ENCODE assay signal across 21 cellular contexts in genomic region chr1:22972760-22973159, GRCh38. TPM values are rescaled to one million over a fixed set of nuclear protein-coding genes. Genes with fewer than 3 reads are reported as not detected.
DNase-seq lines count a peak whose midpoint lies in the region; ATAC-seq and TF ChIP-seq lines count a peak whose summit lies in the region.
"Had no signal": no experiment of that assay in that cellular context is flagged by ENCODE, and none has a peak within 500 bp of the region (broad histone marks: within the 10 kb centered on the region; RNA-seq: fewer than 3 reads in every experiment).

Gene LACTBL1 (minus strand): TSS chr1:22972866. CDS start chr1:22972316, 550 bp downstream.

- no peaks in the 10 kb centered on the region for H3K36me3 Mint-ChIP-seq in neural progenitor cell
- H3K36me3 Mint-ChIP-seq: CD14-positive monocyte had no signal

- H3K27ac Mint-ChIP-seq in neural progenitor cell = no peak within 1 kb of the TSS
- H3K27ac Mint-ChIP-seq: B cell had no signal

- H3K9me3 Mint-ChIP-seq in neural progenitor cell = no peaks in the 10 kb centered on the region

- no peak within 1 kb of the TSS for H3K9ac ChIP-seq in neural progenitor cell

- H3K27me3 ChIP-seq in WERI-Rb-1 (ENCODE audit: insufficient read depth, low read depth, severe bottlenecking) (no peaks in the 10 kb centered on the region), neural progenitor cell (peaks cover 23% of the 10 kb centered on the region)

- H3K27me3 Mint-ChIP-seq in neural progenitor cell (ENCODE audit: insufficient read depth, low read depth) = no peaks in the 10 kb centered on the region

- H3K9me3 ChIP-seq in WERI-Rb-1 (ENCODE audit: severe bottlenecking) (no peaks in the 10 kb centered on the region), neural progenitor cell (ENCODE audit: low read depth) (no peaks in the 10 kb centered on the region)

- peaks cover 5% of the 10 kb centered on the region for H3F3A ChIP-seq in neural progenitor cell (ENCODE audit: low read depth)

- peaks cover 23% of the 10 kb centered on the region for H3K4me1 ChIP-seq in neural progenitor cell

- DNase-seq in D341Med (ENCODE audit: low spot score) (peak; percentile 83), NCI-H2171 treated with DMSO at 0.1 percent for 48 hours (lab: John Stamatoyannopoulos, UW) (peak; percentile 38), WERI-Rb-1 (peak; percentile 76), neural progenitor cell (ENCODE audit: low spot score) (peak; percentile 43), DMS53 treated with DMSO at 0.1 percent for 48 hours (lab: John Stamatoyannopoulos, UW; ENCODE audit: unreplicated experiment) (no peak), OCI-M2 (lab: John Stamatoyannopoulos, UW; ENCODE audit: unreplicated experiment) (no peak), middle frontal gyrus (ENCODE audit: extremely low spot score, low spot score) (no peak)
- DNase-seq: DND-41, GOT3, NCI-H1417, NCI-H187, NCI-H748 treated with DMSO at 0.1 percent for 48 hours had no signal

- no peaks in the 10 kb centered on the region for H3K79me2 ChIP-seq in neural progenitor cell (ENCODE audit: low read depth)

- no peak within 1 kb of the TSS for H3K4me3 Mint-ChIP-seq in neural progenitor cell
- H3K4me3 Mint-ChIP-seq: B cell had no signal

- H3K4me1 Mint-ChIP-seq in neural progenitor cell = peaks cover 29% of the 10 kb centered on the region
- H3K4me1 Mint-ChIP-seq: B cell had no signal

- peak within 1 kb of the TSS; percentile 21 for H2AFZ ChIP-seq in neural progenitor cell (replicated peaks)

- H3K4me3 ChIP-seq in WERI-Rb-1 (ENCODE audit: low read depth, low read length) (no peak within 1 kb of the TSS), neural progenitor cell (no peak within 1 kb of the TSS)
- H3K4me3 ChIP-seq: GM12878 had no signal

- ATAC-seq in esophagus mucosa = no peak
- ATAC-seq: GM12878, HCT116, Right ventricle myocardium inferior had no signal

- H3K36me3 ChIP-seq in WERI-Rb-1 = no peaks in the 10 kb centered on the region
- H3K36me3 ChIP-seq in neural progenitor cell = no peaks in the 10 kb centered on the region

- no peaks in the 10 kb centered on the region for H4K20me1 ChIP-seq in neural progenitor cell (ENCODE audit: low read depth)

- peak within 1 kb of the TSS; percentile 27 for H3K4me2 ChIP-seq in neural progenitor cell

- H3K27ac ChIP-seq in WERI-Rb-1 (peak within 1 kb of the TSS; percentile 95), neural progenitor cell (no peak within 1 kb of the TSS)

- TF ChIP-seq CTCF in WERI-Rb-1 (IDR thresholded peaks at IDR 0.05; ENCODE audit: low read depth, low read length) = no peak
- no peak for TF ChIP-seq CTCF in neural progenitor cell (IDR thresholded peaks at IDR 0.05)

RNA-seq across cellular contexts. Expression of gene LACTBL1, which starts in this region (rescaled TPM):
- 0.12 TPM in 1 of 2 replicates, not detected in the other for total RNA-seq in neural progenitor cell (ENCODE audit: low replicate concordance)
- total RNA-seq in esophagus mucosa = not detected
- total RNA-seq: B cell, GM12878, M059J, NCI-H460, Right ventricle myocardium inferior, SK-MEL-5 had no signal

Comparison
In these comparisons a context has a peak if more than half of its experiments do, and no peak if none do; other contexts are left out.
1. Peak in DNase-seq and H3K4me2 ChIP-seq in neural progenitor cell; RNA of the gene not detected or under 1 TPM.
2. DNase-seq: peak in D341Med (single experiment), NCI-H2171 treated with DMSO at 0.1 percent for 48 hours (single experiment) and WERI-Rb-1 (single experiment); none in DMS53 treated with DMSO at 0.1 percent for 48 hours (single experiment), OCI-M2 (single experiment) and middle frontal gyrus (single experiment).